1 cellular context compared by ENCODE assay signal in the genomic region with DNA sequence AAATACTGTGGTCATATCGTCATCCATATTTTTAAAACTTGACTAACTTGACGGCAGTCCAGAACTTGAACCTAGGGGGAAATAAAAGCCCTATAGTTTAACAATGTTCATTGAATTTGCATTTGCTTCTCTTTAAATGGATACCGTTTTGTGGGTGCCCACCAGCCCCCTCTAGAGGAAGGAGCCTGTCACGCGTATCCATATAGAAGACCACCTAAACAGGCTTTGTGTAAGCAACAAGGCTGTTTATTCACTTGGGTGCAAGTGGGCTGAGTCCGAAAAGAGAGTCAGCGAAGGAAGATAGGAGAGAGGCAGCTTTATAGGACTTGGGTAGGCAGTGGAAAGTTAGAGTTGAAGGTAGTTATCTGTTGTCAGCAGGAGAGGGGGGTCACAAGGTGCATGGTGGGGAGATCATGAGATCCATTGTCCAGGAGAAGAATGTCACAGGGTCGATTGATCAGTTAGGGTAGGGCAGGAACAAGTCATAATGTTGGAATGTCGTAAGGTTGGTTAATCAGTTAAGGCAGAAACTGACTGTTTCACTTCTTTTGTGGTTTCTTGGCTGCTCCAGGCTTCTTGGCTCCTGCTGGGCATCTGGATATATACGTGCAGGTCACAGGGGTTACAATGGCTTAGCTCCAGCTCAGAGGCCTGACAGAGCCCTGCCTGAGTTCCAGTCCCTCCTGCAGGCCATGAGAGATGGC.
TF ChIP-seq lines count a peak whose summit lies in the region.

No MANE protein-coding gene starts in this region.

TF ChIP-seq in K562, 482 proteins besides CTCF, POLR2A, EP300 and RAD21 (continued from another document and continues in another):
- TF ChIP-seq, protein P1, sequence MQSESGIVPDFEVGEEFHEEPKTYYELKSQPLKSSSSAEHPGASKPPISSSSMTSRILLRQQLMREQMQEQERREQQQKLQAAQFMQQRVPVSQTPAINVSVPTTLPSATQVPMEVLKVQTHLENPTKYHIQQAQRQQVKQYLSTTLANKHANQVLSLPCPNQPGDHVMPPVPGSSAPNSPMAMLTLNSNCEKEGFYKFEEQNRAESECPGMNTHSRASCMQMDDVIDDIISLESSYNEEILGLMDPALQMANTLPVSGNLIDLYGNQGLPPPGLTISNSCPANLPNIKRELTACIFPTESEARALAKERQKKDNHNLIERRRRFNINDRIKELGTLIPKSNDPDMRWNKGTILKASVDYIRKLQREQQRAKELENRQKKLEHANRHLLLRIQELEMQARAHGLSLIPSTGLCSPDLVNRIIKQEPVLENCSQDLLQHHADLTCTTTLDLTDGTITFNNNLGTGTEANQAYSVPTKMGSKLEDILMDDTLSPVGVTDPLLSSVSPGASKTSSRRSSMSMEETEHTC (IDR thresholded peaks at IDR 0.05) = 0 out of 2 replicates have a peak, but pooled peaks have one; percentile 18
- TF ChIP-seq, protein P2, sequence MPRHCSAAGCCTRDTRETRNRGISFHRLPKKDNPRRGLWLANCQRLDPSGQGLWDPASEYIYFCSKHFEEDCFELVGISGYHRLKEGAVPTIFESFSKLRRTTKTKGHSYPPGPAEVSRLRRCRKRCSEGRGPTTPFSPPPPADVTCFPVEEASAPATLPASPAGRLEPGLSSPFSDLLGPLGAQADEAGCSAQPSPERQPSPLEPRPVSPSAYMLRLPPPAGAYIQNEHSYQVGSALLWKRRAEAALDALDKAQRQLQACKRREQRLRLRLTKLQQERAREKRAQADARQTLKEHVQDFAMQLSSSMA (CRISPR knock-in tag; IDR thresholded peaks at IDR 0.05) = no peak
- TF ChIP-seq XRCC3 (IDR thresholded peaks at IDR 0.05) (no peak), BMI1 (IDR thresholded peaks at IDR 0.05; ENCODE audit: low read length) (no peak), HNRNPUL1 (IDR thresholded peaks at IDR 0.05; ENCODE audit: low read length) (no peak), BRD9 (IDR thresholded peaks at IDR 0.05; ENCODE audit: low read depth, partially characterized antibody) (no peak), FOXK1 (CRISPR knock-in tag; IDR thresholded peaks at IDR 0.05; ENCODE audit: borderline replicate concordance) (no peak), BRF1 (IDR thresholded peaks at IDR 0.05; ENCODE audit: borderline replicate concordance, extremely low read depth, insufficient read length) (no peak), RBBP5 (IDR thresholded peaks at IDR 0.05; ENCODE audit: borderline replicate concordance, insufficient read depth, low read length, poor library complexity, severe bottlenecking) (no peak), DNMT1 (IDR thresholded peaks at IDR 0.05) (no peak), ZNF707 (CRISPR knock-in tag; conservative IDR thresholded peaks at IDR 0.05) (no peak), ERF (CRISPR knock-in tag; IDR thresholded peaks at IDR 0.05) (no peak), ETV1 (tag; conservative IDR thresholded peaks at IDR 0.05; ENCODE audit: low read depth) (no peak), ETS2 (tag; IDR thresholded peaks at IDR 0.05; ENCODE audit: borderline replicate concordance, poor library complexity, severe bottlenecking) (no peak), CEBPG (CRISPR knock-in tag; IDR thresholded peaks at IDR 0.05) (no peak; the same call in 1 of the 2 replicates), CEBPG (tag; conservative IDR thresholded peaks at IDR 0.05 in 1 of 2, IDR thresholded peaks at IDR 0.05 in 1 of 2) (peak in 1 of 2 experiments; percentile 52; a peak in 1 of 4 replicates), ZBTB17 (CRISPR knock-in tag; IDR thresholded peaks at IDR 0.05) (no peak), MBD2 (IDR thresholded peaks at IDR 0.05; ENCODE audit: borderline replicate concordance, low read depth) (no peak), POLR3G (IDR thresholded peaks at IDR 0.05; ENCODE audit: extremely low read depth, insufficient read length, insufficient replicate concordance) (no peak), TCF3 (CRISPR knock-in tag; IDR thresholded peaks at IDR 0.05) (peak; percentile 84), MTF1 (CRISPR knock-in tag; IDR thresholded peaks at IDR 0.05; ENCODE audit: borderline replicate concordance) (no peak), MCM7 (IDR thresholded peaks at IDR 0.05) (no peak), KAT2B (IDR thresholded peaks at IDR 0.05; ENCODE audit: low read depth, low read length) (no peak), BCL6 (CRISPR knock-in tag; IDR thresholded peaks at IDR 0.05) (no peak), NCOA2 (IDR thresholded peaks at IDR 0.05; ENCODE audit: partially characterized antibody in 2 of 2) (no peak), CREB1 (IDR thresholded peaks at IDR 0.05) (no peak), CREB1 (CRISPR knock-in tag; IDR thresholded peaks at IDR 0.05) (no peak), COPS2 (conservative IDR thresholded peaks at IDR 0.05) (no peak), SMAD3 (CRISPR knock-in tag; conservative IDR thresholded peaks at IDR 0.05) (no peak), SP1 (CRISPR knock-in tag; IDR thresholded peaks at IDR 0.05) (peak; percentile 37; the same call in 1 of the 2 replicates), CBFA2T3 (IDR thresholded peaks at IDR 0.05) (peak; percentile 85), NR3C1 (CRISPR knock-in tag; IDR thresholded peaks at IDR 0.05) (no peak)
- TF ChIP-seq, protein P3, sequence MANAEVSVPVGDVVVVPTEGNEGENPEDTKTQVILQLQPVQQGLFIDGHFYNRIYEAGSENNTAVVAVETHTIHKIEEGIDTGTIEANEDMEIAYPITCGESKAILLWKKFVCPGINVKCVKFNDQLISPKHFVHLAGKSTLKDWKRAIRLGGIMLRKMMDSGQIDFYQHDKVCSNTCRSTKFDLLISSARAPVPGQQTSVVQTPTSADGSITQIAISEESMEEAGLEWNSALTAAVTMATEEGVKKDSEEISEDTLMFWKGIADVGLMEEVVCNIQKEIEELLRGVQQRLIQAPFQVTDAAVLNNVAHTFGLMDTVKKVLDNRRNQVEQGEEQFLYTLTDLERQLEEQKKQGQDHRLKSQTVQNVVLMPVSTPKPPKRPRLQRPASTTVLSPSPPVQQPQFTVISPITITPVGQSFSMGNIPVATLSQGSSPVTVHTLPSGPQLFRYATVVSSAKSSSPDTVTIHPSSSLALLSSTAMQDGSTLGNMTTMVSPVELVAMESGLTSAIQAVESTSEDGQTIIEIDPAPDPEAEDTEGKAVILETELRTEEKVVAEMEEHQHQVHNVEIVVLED (CRISPR knock-in tag; IDR thresholded peaks at IDR 0.05) = no peak
- TF ChIP-seq, protein P4, sequence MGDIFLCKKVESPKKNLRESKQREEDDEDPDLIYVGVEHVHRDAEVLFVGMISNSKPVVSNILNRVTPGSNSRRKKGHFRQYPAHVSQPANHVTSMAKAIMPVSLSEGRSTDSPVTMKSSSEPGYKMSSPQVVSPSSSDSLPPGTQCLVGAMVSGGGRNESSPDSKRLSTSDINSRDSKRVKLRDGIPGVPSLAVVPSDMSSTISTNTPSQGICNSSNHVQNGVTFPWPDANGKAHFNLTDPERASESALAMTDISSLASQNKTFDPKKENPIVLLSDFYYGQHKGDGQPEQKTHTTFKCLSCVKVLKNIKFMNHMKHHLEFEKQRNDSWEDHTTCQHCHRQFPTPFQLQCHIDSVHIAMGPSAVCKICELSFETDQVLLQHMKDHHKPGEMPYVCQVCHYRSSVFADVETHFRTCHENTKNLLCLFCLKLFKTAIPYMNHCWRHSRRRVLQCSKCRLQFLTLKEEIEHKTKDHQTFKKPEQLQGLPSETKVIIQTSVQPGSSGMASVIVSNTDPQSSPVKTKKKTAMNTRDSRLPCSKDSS (IDR thresholded peaks at IDR 0.05; ENCODE audit: low read depth, partially characterized antibody) = peak; percentile 24
- TF ChIP-seq, protein P5, sequence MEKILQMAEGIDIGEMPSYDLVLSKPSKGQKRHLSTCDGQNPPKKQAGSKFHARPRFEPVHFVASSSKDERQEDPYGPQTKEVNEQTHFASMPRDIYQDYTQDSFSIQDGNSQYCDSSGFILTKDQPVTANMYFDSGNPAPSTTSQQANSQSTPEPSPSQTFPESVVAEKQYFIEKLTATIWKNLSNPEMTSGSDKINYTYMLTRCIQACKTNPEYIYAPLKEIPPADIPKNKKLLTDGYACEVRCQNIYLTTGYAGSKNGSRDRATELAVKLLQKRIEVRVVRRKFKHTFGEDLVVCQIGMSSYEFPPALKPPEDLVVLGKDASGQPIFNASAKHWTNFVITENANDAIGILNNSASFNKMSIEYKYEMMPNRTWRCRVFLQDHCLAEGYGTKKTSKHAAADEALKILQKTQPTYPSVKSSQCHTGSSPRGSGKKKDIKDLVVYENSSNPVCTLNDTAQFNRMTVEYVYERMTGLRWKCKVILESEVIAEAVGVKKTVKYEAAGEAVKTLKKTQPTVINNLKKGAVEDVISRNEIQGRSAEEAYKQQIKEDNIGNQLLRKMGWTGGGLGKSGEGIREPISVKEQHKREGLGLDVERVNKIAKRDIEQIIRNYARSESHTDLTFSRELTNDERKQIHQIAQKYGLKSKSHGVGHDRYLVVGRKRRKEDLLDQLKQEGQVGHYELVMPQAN (IDR thresholded peaks at IDR 0.05; ENCODE audit: borderline replicate concordance) = no peak
- TF ChIP-seq, protein P6, sequence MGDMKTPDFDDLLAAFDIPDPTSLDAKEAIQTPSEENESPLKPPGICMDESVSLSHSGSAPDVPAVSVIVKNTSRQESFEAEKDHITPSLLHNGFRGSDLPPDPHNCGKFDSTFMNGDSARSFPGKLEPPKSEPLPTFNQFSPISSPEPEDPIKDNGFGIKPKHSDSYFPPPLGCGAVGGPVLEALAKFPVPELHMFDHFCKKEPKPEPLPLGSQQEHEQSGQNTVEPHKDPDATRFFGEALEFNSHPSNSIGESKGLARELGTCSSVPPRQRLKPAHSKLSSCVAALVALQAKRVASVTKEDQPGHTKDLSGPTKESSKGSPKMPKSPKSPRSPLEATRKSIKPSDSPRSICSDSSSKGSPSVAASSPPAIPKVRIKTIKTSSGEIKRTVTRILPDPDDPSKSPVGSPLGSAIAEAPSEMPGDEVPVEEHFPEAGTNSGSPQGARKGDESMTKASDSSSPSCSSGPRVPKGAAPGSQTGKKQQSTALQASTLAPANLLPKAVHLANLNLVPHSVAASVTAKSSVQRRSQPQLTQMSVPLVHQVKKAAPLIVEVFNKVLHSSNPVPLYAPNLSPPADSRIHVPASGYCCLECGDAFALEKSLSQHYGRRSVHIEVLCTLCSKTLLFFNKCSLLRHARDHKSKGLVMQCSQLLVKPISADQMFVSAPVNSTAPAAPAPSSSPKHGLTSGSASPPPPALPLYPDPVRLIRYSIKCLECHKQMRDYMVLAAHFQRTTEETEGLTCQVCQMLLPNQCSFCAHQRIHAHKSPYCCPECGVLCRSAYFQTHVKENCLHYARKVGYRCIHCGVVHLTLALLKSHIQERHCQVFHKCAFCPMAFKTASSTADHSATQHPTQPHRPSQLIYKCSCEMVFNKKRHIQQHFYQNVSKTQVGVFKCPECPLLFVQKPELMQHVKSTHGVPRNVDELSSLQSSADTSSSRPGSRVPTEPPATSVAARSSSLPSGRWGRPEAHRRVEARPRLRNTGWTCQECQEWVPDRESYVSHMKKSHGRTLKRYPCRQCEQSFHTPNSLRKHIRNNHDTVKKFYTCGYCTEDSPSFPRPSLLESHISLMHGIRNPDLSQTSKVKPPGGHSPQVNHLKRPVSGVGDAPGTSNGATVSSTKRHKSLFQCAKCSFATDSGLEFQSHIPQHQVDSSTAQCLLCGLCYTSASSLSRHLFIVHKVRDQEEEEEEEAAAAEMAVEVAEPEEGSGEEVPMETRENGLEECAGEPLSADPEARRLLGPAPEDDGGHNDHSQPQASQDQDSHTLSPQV (IDR thresholded peaks at IDR 0.05) = peak; percentile 39; the same call in 1 of the 2 replicates
- TF ChIP-seq, protein P7, sequence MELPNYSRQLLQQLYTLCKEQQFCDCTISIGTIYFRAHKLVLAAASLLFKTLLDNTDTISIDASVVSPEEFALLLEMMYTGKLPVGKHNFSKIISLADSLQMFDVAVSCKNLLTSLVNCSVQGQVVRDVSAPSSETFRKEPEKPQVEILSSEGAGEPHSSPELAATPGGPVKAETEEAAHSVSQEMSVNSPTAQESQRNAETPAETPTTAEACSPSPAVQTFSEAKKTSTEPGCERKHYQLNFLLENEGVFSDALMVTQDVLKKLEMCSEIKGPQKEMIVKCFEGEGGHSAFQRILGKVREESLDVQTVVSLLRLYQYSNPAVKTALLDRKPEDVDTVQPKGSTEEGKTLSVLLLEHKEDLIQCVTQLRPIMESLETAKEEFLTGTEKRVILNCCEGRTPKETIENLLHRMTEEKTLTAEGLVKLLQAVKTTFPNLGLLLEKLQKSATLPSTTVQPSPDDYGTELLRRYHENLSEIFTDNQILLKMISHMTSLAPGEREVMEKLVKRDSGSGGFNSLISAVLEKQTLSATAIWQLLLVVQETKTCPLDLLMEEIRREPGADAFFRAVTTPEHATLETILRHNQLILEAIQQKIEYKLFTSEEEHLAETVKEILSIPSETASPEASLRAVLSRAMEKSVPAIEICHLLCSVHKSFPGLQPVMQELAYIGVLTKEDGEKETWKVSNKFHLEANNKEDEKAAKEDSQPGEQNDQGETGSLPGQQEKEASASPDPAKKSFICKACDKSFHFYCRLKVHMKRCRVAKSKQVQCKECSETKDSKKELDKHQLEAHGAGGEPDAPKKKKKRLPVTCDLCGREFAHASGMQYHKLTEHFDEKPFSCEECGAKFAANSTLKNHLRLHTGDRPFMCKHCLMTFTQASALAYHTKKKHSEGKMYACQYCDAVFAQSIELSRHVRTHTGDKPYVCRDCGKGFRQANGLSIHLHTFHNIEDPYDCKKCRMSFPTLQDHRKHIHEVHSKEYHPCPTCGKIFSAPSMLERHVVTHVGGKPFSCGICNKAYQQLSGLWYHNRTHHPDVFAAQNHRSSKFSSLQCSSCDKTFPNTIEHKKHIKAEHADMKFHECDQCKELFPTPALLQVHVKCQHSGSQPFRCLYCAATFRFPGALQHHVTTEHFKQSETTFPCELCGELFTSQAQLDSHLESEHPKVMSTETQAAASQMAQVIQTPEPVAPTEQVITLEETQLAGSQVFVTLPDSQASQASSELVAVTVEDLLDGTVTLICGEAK (IDR thresholded peaks at IDR 0.05) = no peak
- TF ChIP-seq, protein P7 (CRISPR knock-in tag; IDR thresholded peaks at IDR 0.05) = no peak
